1 cellular context compared by ENCODE assay signal in the genomic region with DNA sequence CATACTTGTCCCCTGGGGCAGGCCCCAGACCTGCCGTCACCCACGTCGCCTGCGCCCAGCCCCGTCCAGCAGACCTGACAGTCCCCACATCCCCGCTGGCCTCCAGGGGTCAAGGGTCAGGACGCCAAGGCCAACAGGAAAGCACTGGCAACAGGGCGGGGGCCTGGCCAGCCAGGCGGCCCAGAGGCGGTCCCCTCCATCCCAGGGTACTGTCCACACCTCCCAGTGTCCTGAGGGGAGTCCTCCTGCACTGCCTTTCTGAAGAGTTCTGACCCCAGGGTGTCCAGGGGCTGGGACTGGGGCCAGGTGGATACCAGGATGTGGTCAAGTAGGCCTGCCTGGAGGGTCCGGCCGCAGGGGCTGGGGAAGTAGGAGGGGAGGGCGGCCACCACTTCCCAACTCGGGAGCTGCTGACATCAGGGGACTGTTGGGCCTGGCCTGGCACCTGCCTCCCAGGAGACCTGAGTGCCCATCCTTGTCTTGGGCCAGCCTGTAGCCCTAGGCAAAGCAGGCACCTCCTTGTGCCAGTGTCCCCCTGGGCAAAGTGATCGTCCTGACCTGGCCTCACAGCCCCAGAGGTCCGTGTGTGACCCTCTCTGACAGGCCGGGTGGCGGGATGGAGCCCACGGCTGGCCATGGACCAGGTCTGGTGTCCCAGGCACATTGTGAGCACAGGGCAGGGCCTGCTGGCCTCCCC.
TF ChIP-seq lines count a peak whose summit lies in the region.

No MANE protein-coding gene starts in this region.

TF ChIP-seq in HepG2, 621 proteins besides CTCF, POLR2A, EP300 and RAD21 (continued from another document and continues in another):
- TF ChIP-seq, protein P1, sequence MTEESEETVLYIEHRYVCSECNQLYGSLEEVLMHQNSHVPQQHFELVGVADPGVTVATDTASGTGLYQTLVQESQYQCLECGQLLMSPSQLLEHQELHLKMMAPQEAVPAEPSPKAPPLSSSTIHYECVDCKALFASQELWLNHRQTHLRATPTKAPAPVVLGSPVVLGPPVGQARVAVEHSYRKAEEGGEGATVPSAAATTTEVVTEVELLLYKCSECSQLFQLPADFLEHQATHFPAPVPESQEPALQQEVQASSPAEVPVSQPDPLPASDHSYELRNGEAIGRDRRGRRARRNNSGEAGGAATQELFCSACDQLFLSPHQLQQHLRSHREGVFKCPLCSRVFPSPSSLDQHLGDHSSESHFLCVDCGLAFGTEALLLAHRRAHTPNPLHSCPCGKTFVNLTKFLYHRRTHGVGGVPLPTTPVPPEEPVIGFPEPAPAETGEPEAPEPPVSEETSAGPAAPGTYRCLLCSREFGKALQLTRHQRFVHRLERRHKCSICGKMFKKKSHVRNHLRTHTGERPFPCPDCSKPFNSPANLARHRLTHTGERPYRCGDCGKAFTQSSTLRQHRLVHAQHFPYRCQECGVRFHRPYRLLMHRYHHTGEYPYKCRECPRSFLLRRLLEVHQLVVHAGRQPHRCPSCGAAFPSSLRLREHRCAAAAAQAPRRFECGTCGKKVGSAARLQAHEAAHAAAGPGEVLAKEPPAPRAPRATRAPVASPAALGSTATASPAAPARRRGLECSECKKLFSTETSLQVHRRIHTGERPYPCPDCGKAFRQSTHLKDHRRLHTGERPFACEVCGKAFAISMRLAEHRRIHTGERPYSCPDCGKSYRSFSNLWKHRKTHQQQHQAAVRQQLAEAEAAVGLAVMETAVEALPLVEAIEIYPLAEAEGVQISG (CRISPR knock-in tag; IDR thresholded peaks at IDR 0.05), result peak; percentile 43
- TF ChIP-seq, protein P2, sequence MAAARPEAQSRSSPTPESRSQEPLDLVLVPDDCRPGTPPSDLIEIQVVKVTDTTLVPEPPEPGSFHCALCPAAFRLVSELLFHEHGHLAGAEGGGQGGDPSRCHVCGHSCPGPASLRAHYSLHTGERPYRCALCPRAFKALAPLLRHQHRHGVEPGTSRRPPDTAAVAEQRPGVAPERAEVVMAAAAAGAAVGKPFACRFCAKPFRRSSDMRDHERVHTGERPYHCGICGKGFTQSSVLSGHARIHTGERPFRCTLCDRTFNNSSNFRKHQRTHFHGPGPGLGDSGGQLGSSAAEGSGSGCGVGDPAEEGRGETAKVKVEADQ (CRISPR knock-in tag; IDR thresholded peaks at IDR 0.05; ENCODE audit: borderline replicate concordance), result peak; percentile 31; the same call in 1 of the 2 replicates
- TF ChIP-seq NCOA2 (CRISPR knock-in tag; IDR thresholded peaks at IDR 0.05), result 0 out of 2 replicates have a peak, but pooled peaks have one; percentile 21
- TF ChIP-seq, protein P3, sequence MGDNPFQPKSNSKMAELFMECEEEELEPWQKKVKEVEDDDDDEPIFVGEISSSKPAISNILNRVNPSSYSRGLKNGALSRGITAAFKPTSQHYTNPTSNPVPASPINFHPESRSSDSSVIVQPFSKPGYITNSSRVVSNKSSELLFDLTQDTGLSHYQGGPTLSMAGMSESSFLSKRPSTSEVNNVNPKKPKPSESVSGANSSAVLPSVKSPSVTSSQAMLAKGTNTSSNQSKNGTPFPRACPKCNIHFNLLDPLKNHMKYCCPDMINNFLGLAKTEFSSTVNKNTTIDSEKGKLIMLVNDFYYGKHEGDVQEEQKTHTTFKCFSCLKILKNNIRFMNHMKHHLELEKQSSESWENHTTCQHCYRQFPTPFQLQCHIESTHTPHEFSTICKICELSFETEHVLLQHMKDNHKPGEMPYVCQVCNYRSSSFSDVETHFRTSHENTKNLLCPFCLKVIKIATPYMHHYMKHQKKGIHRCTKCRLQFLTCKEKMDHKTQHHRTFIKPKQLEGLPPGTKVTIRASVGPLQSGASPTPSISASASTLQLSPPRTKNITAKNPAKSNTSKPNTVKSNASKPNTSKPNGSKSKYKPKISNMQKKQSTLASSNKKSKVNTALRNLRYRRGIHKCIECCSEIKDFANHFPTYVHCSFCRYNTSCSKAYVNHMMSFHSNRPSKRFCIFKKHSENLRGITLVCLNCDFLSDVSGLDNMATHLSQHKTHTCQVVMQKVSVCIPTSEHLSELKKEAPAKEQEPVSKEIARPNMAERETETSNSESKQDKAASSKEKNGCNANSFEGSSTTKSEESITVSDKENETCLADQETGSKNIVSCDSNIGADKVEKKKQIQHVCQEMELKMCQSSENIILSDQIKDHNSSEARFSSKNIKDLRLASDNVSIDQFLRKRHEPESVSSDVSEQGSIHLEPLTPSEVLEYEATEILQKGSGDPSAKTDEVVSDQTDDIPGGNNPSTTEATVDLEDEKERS (CRISPR knock-in tag; IDR thresholded peaks at IDR 0.05), result no peak
- TF ChIP-seq AGO2 (optimal IDR thresholded peaks at IDR 0.05; ENCODE audit: low read depth, low read length), result peak; percentile 23
- TF ChIP-seq ZSCAN25 (CRISPR knock-in tag; IDR thresholded peaks at IDR 0.05), result 0 out of 2 replicates have a peak, but pooled peaks have one; percentile 58
- TF ChIP-seq, protein P4, sequence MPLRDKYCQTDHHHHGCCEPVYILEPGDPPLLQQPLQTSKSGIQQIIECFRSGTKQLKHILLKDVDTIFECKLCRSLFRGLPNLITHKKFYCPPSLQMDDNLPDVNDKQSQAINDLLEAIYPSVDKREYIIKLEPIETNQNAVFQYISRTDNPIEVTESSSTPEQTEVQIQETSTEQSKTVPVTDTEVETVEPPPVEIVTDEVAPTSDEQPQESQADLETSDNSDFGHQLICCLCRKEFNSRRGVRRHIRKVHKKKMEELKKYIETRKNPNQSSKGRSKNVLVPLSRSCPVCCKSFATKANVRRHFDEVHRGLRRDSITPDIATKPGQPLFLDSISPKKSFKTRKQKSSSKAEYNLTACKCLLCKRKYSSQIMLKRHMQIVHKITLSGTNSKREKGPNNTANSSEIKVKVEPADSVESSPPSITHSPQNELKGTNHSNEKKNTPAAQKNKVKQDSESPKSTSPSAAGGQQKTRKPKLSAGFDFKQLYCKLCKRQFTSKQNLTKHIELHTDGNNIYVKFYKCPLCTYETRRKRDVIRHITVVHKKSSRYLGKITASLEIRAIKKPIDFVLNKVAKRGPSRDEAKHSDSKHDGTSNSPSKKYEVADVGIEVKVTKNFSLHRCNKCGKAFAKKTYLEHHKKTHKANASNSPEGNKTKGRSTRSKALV (CRISPR knock-in tag; IDR thresholded peaks at IDR 0.05), result no peak
- no peak for TF ChIP-seq ELF1 (CRISPR knock-in tag; IDR thresholded peaks at IDR 0.05)
- TF ChIP-seq, protein P5, sequence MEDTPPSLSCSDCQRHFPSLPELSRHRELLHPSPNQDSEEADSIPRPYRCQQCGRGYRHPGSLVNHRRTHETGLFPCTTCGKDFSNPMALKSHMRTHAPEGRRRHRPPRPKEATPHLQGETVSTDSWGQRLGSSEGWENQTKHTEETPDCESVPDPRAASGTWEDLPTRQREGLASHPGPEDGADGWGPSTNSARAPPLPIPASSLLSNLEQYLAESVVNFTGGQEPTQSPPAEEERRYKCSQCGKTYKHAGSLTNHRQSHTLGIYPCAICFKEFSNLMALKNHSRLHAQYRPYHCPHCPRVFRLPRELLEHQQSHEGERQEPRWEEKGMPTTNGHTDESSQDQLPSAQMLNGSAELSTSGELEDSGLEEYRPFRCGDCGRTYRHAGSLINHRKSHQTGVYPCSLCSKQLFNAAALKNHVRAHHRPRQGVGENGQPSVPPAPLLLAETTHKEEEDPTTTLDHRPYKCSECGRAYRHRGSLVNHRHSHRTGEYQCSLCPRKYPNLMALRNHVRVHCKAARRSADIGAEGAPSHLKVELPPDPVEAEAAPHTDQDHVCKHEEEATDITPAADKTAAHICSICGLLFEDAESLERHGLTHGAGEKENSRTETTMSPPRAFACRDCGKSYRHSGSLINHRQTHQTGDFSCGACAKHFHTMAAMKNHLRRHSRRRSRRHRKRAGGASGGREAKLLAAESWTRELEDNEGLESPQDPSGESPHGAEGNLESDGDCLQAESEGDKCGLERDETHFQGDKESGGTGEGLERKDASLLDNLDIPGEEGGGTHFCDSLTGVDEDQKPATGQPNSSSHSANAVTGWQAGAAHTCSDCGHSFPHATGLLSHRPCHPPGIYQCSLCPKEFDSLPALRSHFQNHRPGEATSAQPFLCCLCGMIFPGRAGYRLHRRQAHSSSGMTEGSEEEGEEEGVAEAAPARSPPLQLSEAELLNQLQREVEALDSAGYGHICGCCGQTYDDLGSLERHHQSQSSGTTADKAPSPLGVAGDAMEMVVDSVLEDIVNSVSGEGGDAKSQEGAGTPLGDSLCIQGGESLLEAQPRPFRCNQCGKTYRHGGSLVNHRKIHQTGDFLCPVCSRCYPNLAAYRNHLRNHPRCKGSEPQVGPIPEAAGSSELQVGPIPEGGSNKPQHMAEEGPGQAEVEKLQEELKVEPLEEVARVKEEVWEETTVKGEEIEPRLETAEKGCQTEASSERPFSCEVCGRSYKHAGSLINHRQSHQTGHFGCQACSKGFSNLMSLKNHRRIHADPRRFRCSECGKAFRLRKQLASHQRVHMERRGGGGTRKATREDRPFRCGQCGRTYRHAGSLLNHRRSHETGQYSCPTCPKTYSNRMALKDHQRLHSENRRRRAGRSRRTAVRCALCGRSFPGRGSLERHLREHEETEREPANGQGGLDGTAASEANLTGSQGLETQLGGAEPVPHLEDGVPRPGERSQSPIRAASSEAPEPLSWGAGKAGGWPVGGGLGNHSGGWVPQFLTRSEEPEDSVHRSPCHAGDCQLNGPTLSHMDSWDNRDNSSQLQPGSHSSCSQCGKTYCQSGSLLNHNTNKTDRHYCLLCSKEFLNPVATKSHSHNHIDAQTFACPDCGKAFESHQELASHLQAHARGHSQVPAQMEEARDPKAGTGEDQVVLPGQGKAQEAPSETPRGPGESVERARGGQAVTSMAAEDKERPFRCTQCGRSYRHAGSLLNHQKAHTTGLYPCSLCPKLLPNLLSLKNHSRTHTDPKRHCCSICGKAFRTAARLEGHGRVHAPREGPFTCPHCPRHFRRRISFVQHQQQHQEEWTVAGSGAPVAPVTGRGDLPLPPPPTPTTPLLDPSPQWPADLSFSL (CRISPR knock-in tag; IDR thresholded peaks at IDR 0.05), result no peak
- no peak for TF ChIP-seq SOX6 (IDR thresholded peaks at IDR 0.05)
- peak; percentile 50; the same call in 1 of the 2 replicates for TF ChIP-seq SOX6 (CRISPR knock-in tag; IDR thresholded peaks at IDR 0.05)
- peak; percentile 54; the same call in 1 of the 2 replicates for TF ChIP-seq ZNF263 (CRISPR knock-in tag; IDR thresholded peaks at IDR 0.05)
- TF ChIP-seq PCBP2 (optimal IDR thresholded peaks at IDR 0.05; ENCODE audit: low read depth, low read length, poor library complexity, severe bottlenecking), result no peak
- TF ChIP-seq, protein P6, sequence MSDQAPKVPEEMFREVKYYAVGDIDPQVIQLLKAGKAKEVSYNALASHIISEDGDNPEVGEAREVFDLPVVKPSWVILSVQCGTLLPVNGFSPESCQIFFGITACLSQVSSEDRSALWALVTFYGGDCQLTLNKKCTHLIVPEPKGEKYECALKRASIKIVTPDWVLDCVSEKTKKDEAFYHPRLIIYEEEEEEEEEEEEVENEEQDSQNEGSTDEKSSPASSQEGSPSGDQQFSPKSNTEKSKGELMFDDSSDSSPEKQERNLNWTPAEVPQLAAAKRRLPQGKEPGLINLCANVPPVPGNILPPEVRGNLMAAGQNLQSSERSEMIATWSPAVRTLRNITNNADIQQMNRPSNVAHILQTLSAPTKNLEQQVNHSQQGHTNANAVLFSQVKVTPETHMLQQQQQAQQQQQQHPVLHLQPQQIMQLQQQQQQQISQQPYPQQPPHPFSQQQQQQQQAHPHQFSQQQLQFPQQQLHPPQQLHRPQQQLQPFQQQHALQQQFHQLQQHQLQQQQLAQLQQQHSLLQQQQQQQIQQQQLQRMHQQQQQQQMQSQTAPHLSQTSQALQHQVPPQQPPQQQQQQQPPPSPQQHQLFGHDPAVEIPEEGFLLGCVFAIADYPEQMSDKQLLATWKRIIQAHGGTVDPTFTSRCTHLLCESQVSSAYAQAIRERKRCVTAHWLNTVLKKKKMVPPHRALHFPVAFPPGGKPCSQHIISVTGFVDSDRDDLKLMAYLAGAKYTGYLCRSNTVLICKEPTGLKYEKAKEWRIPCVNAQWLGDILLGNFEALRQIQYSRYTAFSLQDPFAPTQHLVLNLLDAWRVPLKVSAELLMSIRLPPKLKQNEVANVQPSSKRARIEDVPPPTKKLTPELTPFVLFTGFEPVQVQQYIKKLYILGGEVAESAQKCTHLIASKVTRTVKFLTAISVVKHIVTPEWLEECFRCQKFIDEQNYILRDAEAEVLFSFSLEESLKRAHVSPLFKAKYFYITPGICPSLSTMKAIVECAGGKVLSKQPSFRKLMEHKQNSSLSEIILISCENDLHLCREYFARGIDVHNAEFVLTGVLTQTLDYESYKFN (CRISPR knock-in tag; conservative IDR thresholded peaks at IDR 0.05), result peak; percentile 93
- peak; percentile 83; the same call in 1 of the 2 replicates for TF ChIP-seq TBX2 (CRISPR knock-in tag; IDR thresholded peaks at IDR 0.05; ENCODE audit: borderline replicate concordance)
- TF ChIP-seq ZNF878 (CRISPR knock-in tag; IDR thresholded peaks at IDR 0.05), result no peak
- TF ChIP-seq ZNF776 (CRISPR knock-in tag; IDR thresholded peaks at IDR 0.05), result peak; percentile 26; the same call in 1 of the 2 replicates
- no peak for TF ChIP-seq GABPA (IDR thresholded peaks at IDR 0.05; ENCODE audit: low read depth, low read length)
- peak; percentile 49 for TF ChIP-seq GABPA (CRISPR knock-in tag; IDR thresholded peaks at IDR 0.05; ENCODE audit: low read depth)
- TF ChIP-seq, protein P7, sequence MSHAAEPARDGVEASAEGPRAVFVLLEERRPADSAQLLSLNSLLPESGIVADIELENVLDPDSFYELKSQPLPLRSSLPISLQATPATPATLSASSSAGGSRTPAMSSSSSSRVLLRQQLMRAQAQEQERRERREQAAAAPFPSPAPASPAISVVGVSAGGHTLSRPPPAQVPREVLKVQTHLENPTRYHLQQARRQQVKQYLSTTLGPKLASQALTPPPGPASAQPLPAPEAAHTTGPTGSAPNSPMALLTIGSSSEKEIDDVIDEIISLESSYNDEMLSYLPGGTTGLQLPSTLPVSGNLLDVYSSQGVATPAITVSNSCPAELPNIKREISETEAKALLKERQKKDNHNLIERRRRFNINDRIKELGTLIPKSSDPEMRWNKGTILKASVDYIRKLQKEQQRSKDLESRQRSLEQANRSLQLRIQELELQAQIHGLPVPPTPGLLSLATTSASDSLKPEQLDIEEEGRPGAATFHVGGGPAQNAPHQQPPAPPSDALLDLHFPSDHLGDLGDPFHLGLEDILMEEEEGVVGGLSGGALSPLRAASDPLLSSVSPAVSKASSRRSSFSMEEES (CRISPR knock-in tag; IDR thresholded peaks at IDR 0.05), result peak; percentile 25; the same call in 1 of the 2 replicates
- no peak for TF ChIP-seq ZNF343 (CRISPR knock-in tag; IDR thresholded peaks at IDR 0.05)
- TF ChIP-seq, protein P8, sequence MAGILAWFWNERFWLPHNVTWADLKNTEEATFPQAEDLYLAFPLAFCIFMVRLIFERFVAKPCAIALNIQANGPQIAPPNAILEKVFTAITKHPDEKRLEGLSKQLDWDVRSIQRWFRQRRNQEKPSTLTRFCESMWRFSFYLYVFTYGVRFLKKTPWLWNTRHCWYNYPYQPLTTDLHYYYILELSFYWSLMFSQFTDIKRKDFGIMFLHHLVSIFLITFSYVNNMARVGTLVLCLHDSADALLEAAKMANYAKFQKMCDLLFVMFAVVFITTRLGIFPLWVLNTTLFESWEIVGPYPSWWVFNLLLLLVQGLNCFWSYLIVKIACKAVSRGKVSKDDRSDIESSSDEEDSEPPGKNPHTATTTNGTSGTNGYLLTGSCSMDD (CRISPR knock-in tag; IDR thresholded peaks at IDR 0.05), result no peak
- TF ChIP-seq ZNF333 (CRISPR knock-in tag; IDR thresholded peaks at IDR 0.05; ENCODE audit: borderline replicate concordance), result peak; percentile 62; the same call in 1 of the 2 replicates
- TF ChIP-seq NFIB (CRISPR knock-in tag; IDR thresholded peaks at IDR 0.05; ENCODE audit: borderline replicate concordance), result no peak
- peak; percentile 42; the same call in 1 of the 2 replicates for TF ChIP-seq ZSCAN9 (CRISPR knock-in tag; IDR thresholded peaks at IDR 0.05; ENCODE audit: borderline replicate concordance)
- TF ChIP-seq ZNF724P (CRISPR knock-in tag; IDR thresholded peaks at IDR 0.05; ENCODE audit: borderline replicate concordance), result peak; percentile 61; the same call in 1 of the 2 replicates
